In the genomic region with DNA sequence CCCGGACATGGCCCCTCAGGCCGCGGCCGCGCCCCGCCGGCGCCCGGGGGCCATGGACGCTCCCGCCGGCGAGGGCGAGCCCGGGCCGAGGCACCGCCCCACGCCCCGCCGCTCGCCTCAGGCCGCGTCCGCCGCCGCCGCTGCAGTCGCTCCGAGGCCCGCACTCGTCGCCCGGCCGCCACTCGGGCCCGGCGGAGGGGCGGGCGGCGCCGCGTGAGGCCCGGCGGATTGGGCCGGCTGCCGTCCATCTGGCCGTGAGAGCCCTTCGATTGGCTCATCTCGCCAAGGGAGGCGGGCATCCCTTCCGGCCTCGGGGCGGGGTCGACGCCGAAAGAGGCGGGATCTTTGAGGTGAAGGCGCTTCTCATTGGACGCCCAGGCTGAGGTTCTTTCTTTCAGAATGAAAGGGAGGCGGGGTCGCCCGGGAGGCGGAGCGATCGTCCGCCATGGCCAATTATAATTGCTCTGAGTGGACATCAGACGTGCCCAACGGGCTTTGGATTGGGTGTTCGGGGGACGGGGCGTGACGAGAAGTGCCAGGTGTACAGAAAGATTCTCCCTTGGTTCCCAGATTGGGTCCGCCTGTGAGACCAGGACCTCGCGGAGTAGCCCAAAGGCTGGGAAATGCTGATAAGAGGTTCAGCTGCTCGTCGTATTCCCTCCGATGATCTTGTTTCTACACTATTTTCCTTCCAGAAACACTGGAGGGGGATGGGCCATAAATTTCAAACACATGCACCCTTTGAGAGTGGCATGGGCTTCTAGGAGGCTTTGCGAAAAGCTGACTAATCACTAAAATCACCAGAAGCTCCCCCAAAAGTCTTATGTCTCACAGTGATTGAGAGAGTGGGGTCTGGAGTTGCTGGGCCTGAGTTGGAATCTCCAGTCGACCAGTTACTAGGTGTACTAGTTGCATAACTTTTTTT, we compare ENCODE assay signal across 8 cellular contexts. TPM values are rescaled to one million over a fixed set of nuclear protein-coding genes. Genes with fewer than 3 reads are reported as not detected.
DNase-seq lines count a peak whose midpoint lies in the region; ATAC-seq, FAIRE-seq and TF ChIP-seq lines count a peak whose summit lies in the region.

A gene with protein sequence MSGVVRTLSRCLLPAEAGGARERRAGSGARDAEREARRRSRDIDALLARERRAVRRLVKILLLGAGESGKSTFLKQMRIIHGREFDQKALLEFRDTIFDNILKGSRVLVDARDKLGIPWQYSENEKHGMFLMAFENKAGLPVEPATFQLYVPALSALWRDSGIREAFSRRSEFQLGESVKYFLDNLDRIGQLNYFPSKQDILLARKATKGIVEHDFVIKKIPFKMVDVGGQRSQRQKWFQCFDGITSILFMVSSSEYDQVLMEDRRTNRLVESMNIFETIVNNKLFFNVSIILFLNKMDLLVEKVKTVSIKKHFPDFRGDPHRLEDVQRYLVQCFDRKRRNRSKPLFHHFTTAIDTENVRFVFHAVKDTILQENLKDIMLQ (minus strand): TSS at position 156 of the 925 bp plus-strand sequence. CDS start 147 bp downstream, at position 9.

- H3K4me3 ChIP-seq in left ventricle myocardium inferior: peak within 1 kb of the TSS; percentile 86
- peak within 1 kb of the TSS; percentile 80 for H3K4me3 ChIP-seq in psoas muscle

- H3K9me3 Mint-ChIP-seq in T-helper 1 cell treated with Interleukin-12 subunit alpha and Interleukin-12 subunit beta and Interleukin-4 antibody, amounts not matched to agents 30 μg/mL and 1 μg/mL, for 36 hours: no peaks in the 10 kb centered on the region

- intact Hi-C loops in left ventricle myocardium inferior (cut with micrococcal nuclease) (no loop called here), psoas muscle (cut with DNase I) (loop anchor here in 1 of 2 donors (5.0 kb wide), 2 partner anchors 82 to 107 kb away; no protein-coding TSS in a partner anchor)

- H3K27me3 ChIP-seq in left ventricle myocardium inferior (ENCODE audit: low read depth) (no peaks in the 10 kb centered on the region), psoas muscle (ENCODE audit: insufficient read depth in 3 of 3, low read length in 2 of 3) (no peaks in the 10 kb centered on the region)

- peak; percentile 99 for FAIRE-seq in urothelium cell line (lab: Jason Lieb, UNC)

- H3K27ac Mint-ChIP-seq in T-helper 1 cell treated with Interleukin-12 subunit alpha and Interleukin-12 subunit beta and Interleukin-4 antibody, amounts not matched to agents 30 μg/mL and 1 μg/mL, for 36 hours: peak within 1 kb of the TSS; percentile 79

- peak within 1 kb of the TSS; percentile 82 for H3K4me3 Mint-ChIP-seq in T-helper 1 cell treated with Interleukin-12 subunit alpha and Interleukin-12 subunit beta and Interleukin-4 antibody, amounts not matched to agents 30 μg/mL and 1 μg/mL, for 36 hours

- 2 to 5% (median 3%) methylated on average over 37 to 73 of the region's 80 CpGs for WGBS in psoas muscle, 3 donors

- H3K4me1 Mint-ChIP-seq in T-helper 1 cell treated with Interleukin-12 subunit alpha and Interleukin-12 subunit beta and Interleukin-4 antibody, amounts not matched to agents 30 μg/mL and 1 μg/mL, for 36 hours (ENCODE audit: low read depth): peaks cover 30% of the 10 kb centered on the region

- ATAC-seq in HG02884 (IDR thresholded peaks at IDR 0.05; ENCODE audit: unreplicated experiment) (peak; percentile 95), psoas muscle (peak; percentile 98 to 99 (median 99))

- DNase-seq in GM13977 (ENCODE audit: low spot score) (peak; percentile 99), NCI-H1694 (lab: John Stamatoyannopoulos, UW) (peak; percentile 98), amniotic stem cell (lab: John Stamatoyannopoulos, UW) (peak; percentile 94), left ventricle myocardium inferior (peak; percentile 98), psoas muscle (peak; percentile 99), urothelium cell line (ENCODE audit: low spot score) (peak; percentile 100)

- peaks cover 13% of the 10 kb centered on the region for H3K36me3 Mint-ChIP-seq in T-helper 1 cell treated with Interleukin-12 subunit alpha and Interleukin-12 subunit beta and Interleukin-4 antibody, amounts not matched to agents 30 μg/mL and 1 μg/mL, for 36 hours (ENCODE audit: low read depth)

- in situ Hi-C loops in GM13977 (cut with MboI; ENCODE audit: low pct_unique_long_range_greater_than_20kb, low sequenced_read_pairs, unreplicated experiment): no loop called here

- no peaks in the 10 kb centered on the region for H3K27me3 Mint-ChIP-seq in T-helper 1 cell treated with Interleukin-12 subunit alpha and Interleukin-12 subunit beta and Interleukin-4 antibody, amounts not matched to agents 30 μg/mL and 1 μg/mL, for 36 hours (ENCODE audit: low read depth)

- H3K4me1 ChIP-seq in left ventricle myocardium inferior: peaks cover 46% of the 10 kb centered on the region
- peaks cover 22% of the 10 kb centered on the region for H3K4me1 ChIP-seq in psoas muscle

- H3K36me3 ChIP-seq in left ventricle myocardium inferior (no peaks in the 10 kb centered on the region), psoas muscle (ENCODE audit: insufficient read depth in 1 of 2, low read depth in 1 of 2) (peaks cover 0 to 10% of the 10 kb centered on the region in 2 donors)

- no peak for TF ChIP-seq CTCF in GM13977 (IDR thresholded peaks at IDR 0.05; ENCODE audit: extremely low read depth, insufficient read depth, missing control alignments)
- TF ChIP-seq CTCF in left ventricle myocardium inferior (IDR thresholded peaks at IDR 0.05; ENCODE audit: borderline replicate concordance): no peak
- no peak for TF ChIP-seq CTCF in psoas muscle (IDR thresholded peaks at IDR 0.05)

- peak within 1 kb of the TSS; percentile 77 for H3K27ac ChIP-seq in left ventricle myocardium inferior (replicated peaks)
- H3K27ac ChIP-seq in psoas muscle: peak within 1 kb of the TSS; percentile 80

- no peaks in the 10 kb centered on the region for H3K9me3 ChIP-seq in left ventricle myocardium inferior (replicated peaks)
- H3K9me3 ChIP-seq in psoas muscle: no peaks in the 10 kb centered on the region

RNA-seq across cellular contexts. Expression of the gene that starts here (rescaled TPM):
- total RNA-seq in left ventricle myocardium inferior (43.0 TPM), psoas muscle (10 to 100 TPM; 14.6 to 20.2 (median 15.0) TPM)
- 10 to 100 TPM in 2 of 3 donors, 1 to 10 TPM in 1; 7.1 to 19.3 (median 17.6) TPM for polyA plus RNA-seq in psoas muscle

Comparison
In these comparisons a context has a peak if more than half of its experiments do, and no peak if none do; other contexts are left out.
1. Peak in every context shown above with its lines: DNase-seq, ATAC-seq, H3K4me3 ChIP-seq and H3K27ac ChIP-seq.